In the genomic region with DNA sequence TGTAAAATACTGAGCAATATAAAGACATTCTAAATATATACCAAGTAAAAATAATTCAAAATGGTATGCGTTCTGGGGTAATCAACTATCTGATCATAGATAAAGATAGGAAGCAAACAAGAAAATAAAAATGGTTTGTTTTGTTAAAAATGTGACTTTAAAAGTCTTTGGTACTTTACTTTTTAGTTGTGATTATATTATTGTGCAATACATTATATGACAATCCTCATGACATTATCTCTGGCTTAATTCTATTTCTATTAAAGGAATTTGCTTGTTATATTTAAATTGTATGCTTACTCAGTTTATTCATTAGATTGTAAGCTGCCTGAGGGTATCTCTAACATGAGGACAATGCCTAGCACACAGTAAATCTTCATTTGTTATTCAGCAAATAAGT, we compare ENCODE assay signal across 27 cellular contexts.
"Had no signal": no experiment of that assay in that cellular context is flagged by ENCODE, and none has a peak within 500 bp of the region (broad histone marks: within the 10 kb centered on the region; RNA-seq: fewer than 3 reads in every experiment).

No MANE protein-coding gene starts in this region.

- H3K9me3 ChIP-seq: stomach, suprapubic skin, testis, thoracic aorta, thyroid gland, tibial artery, transverse colon, upper lobe of left lung, upper lobe of right lung, uterus, vagina had no signal

- FAIRE-seq: urothelium cell line had no signal

- H3K4me1 ChIP-seq: stomach, suprapubic skin, testis, thyroid gland, tibial artery, tibial nerve, upper lobe of left lung, upper lobe of right lung, uterus, vagina had no signal

- ATAC-seq: stimulated activated effector memory CD8-positive, alpha-beta T cell treated with anti-CD3 and anti-CD28 coated beads, Interleukin-12 subunit alpha, Interleukin-12 subunit beta, amount 100 ng/mL, for 72 hours; stimulated activated memory B cell treated with anti-CD40 and anti-IgM and Interleukin-4, amounts not matched to agents 10 μg/mL and 1 μg/mL and 100 μg/mL, for 72 hours; stimulated activated naive B cell treated with anti-CD40 and anti-IgM and Interleukin-4, amounts not matched to agents 10 μg/mL and 1 μg/mL and 100 μg/mL, for 72 hours; stimulated activated naive CD8-positive, alpha-beta T cell treated with anti-CD3 and anti-CD28 coated beads, Interleukin-15, amount 100 ng/mL, for 72 hours; stimulated activated naive CD8-positive, alpha-beta T cell treated with anti-CD3 and anti-CD28 coated beads, Interleukin-15, Interleukin-2, amounts not matched to agents 100 U/mL and 50 U/mL, for 24 hours; upper lobe of right lung had no signal

- H3K4me3 ChIP-seq: stomach, suprapubic skin, testis, thoracic aorta, thyroid gland, tibial artery, tibial nerve, transverse colon, upper lobe of left lung, upper lobe of right lung, uterus, vagina had no signal

- H3K27ac ChIP-seq: stomach, suprapubic skin, testis, thoracic aorta, thyroid gland, tibial artery, tibial nerve, transverse colon, upper lobe of left lung, upper lobe of right lung, uterus, vagina had no signal

- H3K27me3 ChIP-seq: stomach, suprapubic skin, testis, thyroid gland, tibial artery, tibial nerve, transverse colon, upper lobe of left lung, upper lobe of right lung, uterus, vagina had no signal

- DNase-seq: stimulated activated CD4-positive, alpha-beta T cell treated with anti-CD3 and anti-CD28 coated beads, Interleukin-2, amount 100 ng/mL, for 48 hours; stimulated activated CD4-positive, alpha-beta T cell treated with anti-CD3 and anti-CD28 coated beads, Interleukin-4, amount 100 ng/mL, for 1 hour; stimulated activated CD4-positive, alpha-beta T cell treated with anti-CD3 and anti-CD28 coated beads, Interleukin-4, amount 100 ng/mL, for 24 hours; stimulated activated CD4-positive, alpha-beta T cell treated with anti-CD3 and anti-CD28 coated beads, Interleukin-4, amount 100 ng/mL, for 4 hours; stimulated activated CD8-positive, alpha-beta memory T cell treated with anti-CD3 and anti-CD28 coated beads, Interleukin-4, amount 100 ng/mL, for 48 hours; stimulated activated naive B cell treated with anti-CD40 and anti-IgM and Interleukin-4, amounts not matched to agents 10 μg/mL and 1 μg/mL and 100 μg/mL, for 72 hours; stimulated activated naive CD4-positive, alpha-beta T cell; stimulated activated naive CD4-positive, alpha-beta T cell treated with Interleukin-2 at 50 U/mL for 16 hours; stimulated activated naive CD8-positive, alpha-beta T cell treated with anti-CD3 and anti-CD28 coated beads, Interleukin-15, amount 100 ng/mL, for 72 hours; stimulated activated naive CD8-positive, alpha-beta T cell treated with anti-CD3 and anti-CD28 coated beads, Interleukin-15, Interleukin-2, amounts not matched to agents 100 U/mL and 50 U/mL, for 24 hours; stomach; substantia nigra; testis; thyroid gland; tibial artery; transverse colon; trophoblast cell; upper lobe of left lung; upper lobe of right lung; uterus had no signal

- H3K36me3 ChIP-seq: stomach, suprapubic skin, thoracic aorta, thyroid gland, tibial artery, tibial nerve, transverse colon, upper lobe of left lung, upper lobe of right lung, uterus, vagina had no signal
